Comparison of ENCODE assay signal across 33 cellular contexts in genomic region chr20:7294816-7295360, GRCh38.
"Had no signal": no experiment of that assay in that cellular context is flagged by ENCODE, and none has a peak within 500 bp of the region (broad histone marks: within the 10 kb centered on the region; RNA-seq: fewer than 3 reads in every experiment).

No MANE protein-coding gene starts in this region.

- H3K27ac ChIP-seq: adrenal gland, body of pancreas, brain microvascular endothelial cell, VCaP had no signal

- ATAC-seq: activated CD8-positive, alpha-beta T cell treated with anti-CD3 and anti-CD28 coated beads for 36 hours; activated naive CD4-positive, alpha-beta T cell treated with anti-CD3 and anti-CD28 coated beads, Interleukin-2, amount 50 U/mL, for 72 hours; activated T-cell treated with anti-CD3 and anti-CD28 coated beads, Interleukin-2, amount 50 U/mL, for 4 hours; activated T-cell treated with anti-CD3 and anti-CD28 coated beads, Interleukin-2, amount 50 U/mL, for 72 hours; activated T-helper 17 cell treated with anti-CD3 and anti-CD28 coated beads, Interleukin-2, amount 50 U/mL, for 72 hours; body of pancreas had no signal

- H3K4me1 ChIP-seq: adrenal gland had no signal

- H3K4me3 ChIP-seq: adrenal gland, body of pancreas had no signal

- DNase-seq: activated B cell treated with CpG ODN at 0.5 μM for 24 hours; activated CD4-positive, alpha-beta memory T cell treated with anti-CD3 and anti-CD28 coated beads for 36 hours; activated CD4-positive, alpha-beta T cell treated with anti-CD3 and anti-CD28 coated beads for 4 hours; activated CD4-positive, alpha-beta T cell treated with anti-CD3 and anti-CD28 coated beads, Interleukin-2, amount 10 ng/mL, durations not matched to agents 24 days and 14 days; activated CD4-positive, alpha-beta T cell treated with anti-CD3 and anti-CD28 coated beads, Interleukin-2, amount 50 U/mL, for 1 hour; activated CD4-positive, alpha-beta T cell treated with anti-CD3 and anti-CD28 coated beads, Interleukin-2, amount 50 U/mL, for 4 hours; activated CD4-positive, CD25-positive, alpha-beta regulatory T cell treated with anti-CD3 and anti-CD28 coated beads, Interleukin-2, amount 50 U/mL, for 72 hours; activated CD8-positive, alpha-beta memory T cell treated with anti-CD3 and anti-CD28 coated beads, Interleukin-2, amount 50 U/mL, for 4 hours; activated CD8-positive, alpha-beta T cell treated with anti-CD3 and anti-CD28 coated beads for 36 hours; activated effector memory CD4-positive, alpha-beta T cell treated with anti-CD3 and anti-CD28 coated beads, Interleukin-2, amount 50 U/mL, for 16 hours; activated gamma-delta T cell treated with Interleukin-2 at 50 U/mL for 16 hours; activated naive CD4-positive, alpha-beta T cell; activated naive CD4-positive, alpha-beta T cell treated with anti-CD3 and anti-CD28 coated beads for 36 hours; activated naive CD4-positive, alpha-beta T cell treated with anti-CD3 and anti-CD28 coated beads, Interleukin-2, amount 50 U/mL, for 16 hours; activated naive CD8-positive, alpha-beta T cell treated with anti-CD3 and anti-CD28 coated beads for 36 hours; activated T-cell treated with anti-CD3 and anti-CD28 coated beads for 4 hours; activated T-cell treated with anti-CD3 and anti-CD28 coated beads, Interleukin-2, amount 50 U/mL, for 1 hour; activated T-cell treated with anti-CD3 and anti-CD28 coated beads, Interleukin-2, amount 50 U/mL, for 4 hours; activated T-cell treated with anti-CD3 and anti-CD28 coated beads, Interleukin-2, amount 50 U/mL, for 72 hours; adrenal gland; amniotic stem cell; aorta; body of pancreas; brain microvascular endothelial cell; central memory CD4-positive, alpha-beta T cell; T-helper 1 cell; T-helper 2 cell; T-helper 9 cell had no signal

- H3K9me3 ChIP-seq: adrenal gland, body of pancreas had no signal

- H3K36me3 ChIP-seq: adrenal gland, brain microvascular endothelial cell had no signal

- H3K27me3 ChIP-seq: body of pancreas, brain microvascular endothelial cell had no signal

- FAIRE-seq: astrocyte, TTC549 had no signal
